Comparison of ENCODE assay signal across 21 cellular contexts in the genomic region with DNA sequence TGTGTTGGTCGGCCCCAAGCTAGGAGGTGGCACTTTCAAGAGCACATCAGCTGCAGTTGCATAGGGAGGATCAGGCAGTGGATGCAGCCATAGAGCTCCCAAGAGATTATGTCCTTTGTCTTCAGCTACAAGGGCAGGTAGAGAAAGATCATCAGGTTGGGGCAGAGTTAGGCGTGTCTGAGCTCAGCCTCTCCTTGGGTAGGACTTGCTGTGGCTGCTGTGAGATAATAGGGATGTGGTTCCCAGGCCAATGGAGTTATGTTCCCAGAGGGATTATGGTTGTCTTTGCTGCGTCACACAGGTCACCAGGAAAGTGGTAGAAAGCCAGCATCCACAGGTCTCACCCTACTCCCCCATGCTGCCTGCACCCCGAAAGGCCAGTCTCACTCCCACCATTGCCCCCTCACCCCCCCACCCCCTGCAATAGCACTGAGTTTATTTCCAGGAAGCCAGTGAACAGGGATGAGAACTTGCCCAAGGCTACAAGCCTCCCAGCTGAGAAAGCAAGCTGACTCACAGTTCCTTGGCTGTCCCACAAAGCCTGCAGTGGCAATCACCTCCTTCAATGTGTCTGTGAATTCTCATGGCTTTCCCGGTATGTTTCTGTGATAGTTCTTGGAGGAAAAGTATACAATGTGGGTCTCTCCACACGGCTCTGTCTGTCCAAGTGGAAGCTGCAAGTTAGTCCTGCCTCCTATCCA.
"Had no signal": no experiment of that assay in that cellular context is flagged by ENCODE, and none has a peak within 500 bp of the region (broad histone marks: within the 10 kb centered on the region; RNA-seq: fewer than 3 reads in every experiment).

No MANE protein-coding gene starts in this region.

- H3K4me3 Mint-ChIP-seq: naive thymus-derived CD8-positive, alpha-beta T cell; stimulated activated naive B cell treated with anti-CD40 and anti-IgM and Interleukin-4, amounts not matched to agents 10 μg/mL and 1 μg/mL and 100 μg/mL, for 72 hours; stimulated activated naive CD8-positive, alpha-beta T cell treated with anti-CD3 and anti-CD28 coated beads, Interleukin-15, amount 100 ng/mL, for 72 hours had no signal

- H3K27ac Mint-ChIP-seq: naive thymus-derived CD8-positive, alpha-beta T cell; stimulated activated naive B cell treated with anti-CD40 and anti-IgM and Interleukin-4, amounts not matched to agents 10 μg/mL and 1 μg/mL and 100 μg/mL, for 72 hours; stimulated activated naive CD8-positive, alpha-beta T cell treated with anti-CD3 and anti-CD28 coated beads, Interleukin-15, amount 100 ng/mL, for 72 hours had no signal

- H3K4me1 Mint-ChIP-seq: naive thymus-derived CD8-positive, alpha-beta T cell; stimulated activated naive B cell treated with anti-CD40 and anti-IgM and Interleukin-4, amounts not matched to agents 10 μg/mL and 1 μg/mL and 100 μg/mL, for 72 hours; stimulated activated naive CD8-positive, alpha-beta T cell treated with anti-CD3 and anti-CD28 coated beads, Interleukin-15, amount 100 ng/mL, for 72 hours had no signal

- H3K4me3 ChIP-seq: dorsolateral prefrontal cortex, mucosa of descending colon, right atrium auricular region, sigmoid colon, skin epidermis, testis, tibial nerve, upper lobe of right lung, vagina had no signal

- H3K36me3 Mint-ChIP-seq: stimulated activated naive B cell treated with anti-CD40 and anti-IgM and Interleukin-4, amounts not matched to agents 10 μg/mL and 1 μg/mL and 100 μg/mL, for 72 hours had no signal

- DNase-seq: cortex of kidney; dorsolateral prefrontal cortex; effector CD8-positive, alpha-beta T cell; foreskin melanocyte; head of caudate nucleus; hippocampal formation; kidney glomerular epithelial cell; mucosa of descending colon; naive thymus-derived CD8-positive, alpha-beta T cell; posterior cingulate gyrus; sigmoid colon; stimulated activated CD4-positive, alpha-beta T cell treated with anti-CD3 and anti-CD28 coated beads, Interleukin-2, amount 100 ng/mL, for 24 hours; stimulated activated CD4-positive, alpha-beta T cell treated with anti-CD3 and anti-CD28 coated beads, Interleukin-4, amount 100 ng/mL, for 4 hours; stimulated activated naive B cell treated with anti-CD40 and anti-IgM and Interleukin-4, amounts not matched to agents 10 μg/mL and 1 μg/mL and 100 μg/mL, for 72 hours; stimulated activated naive CD8-positive, alpha-beta T cell treated with anti-CD3 and anti-CD28 coated beads, Interleukin-15, amount 100 ng/mL, for 72 hours; testis; upper lobe of right lung had no signal

- H3K27me3 Mint-ChIP-seq: stimulated activated naive B cell treated with anti-CD40 and anti-IgM and Interleukin-4, amounts not matched to agents 10 μg/mL and 1 μg/mL and 100 μg/mL, for 72 hours; stimulated activated naive CD8-positive, alpha-beta T cell treated with anti-CD3 and anti-CD28 coated beads, Interleukin-15, amount 100 ng/mL, for 72 hours had no signal
